23 cellular contexts compared by ENCODE assay signal in the genomic region with DNA sequence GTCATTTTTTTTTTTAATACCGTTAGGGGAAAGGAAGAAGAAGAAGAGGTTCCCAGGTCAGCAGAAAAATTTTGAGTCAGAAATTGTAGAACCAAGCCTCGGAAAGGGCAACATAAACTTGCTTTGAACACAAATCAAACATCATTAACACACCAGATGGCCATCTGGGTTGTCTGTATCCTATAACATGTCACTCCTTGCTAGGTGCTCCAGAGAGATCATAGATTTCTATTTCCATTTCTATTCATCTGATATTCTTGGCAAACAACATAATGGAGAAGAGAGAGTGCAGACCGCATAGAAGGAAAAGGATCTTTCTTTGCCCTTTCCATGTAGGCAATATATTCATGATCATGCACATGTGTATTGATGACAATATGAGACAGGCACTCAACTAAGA.
DNase-seq lines count a peak whose midpoint lies in the region; TF ChIP-seq lines count a peak whose summit lies in the region.
"Had no signal": no experiment of that assay in that cellular context is flagged by ENCODE, and none has a peak within 500 bp of the region (broad histone marks: within the 10 kb centered on the region; RNA-seq: fewer than 3 reads in every experiment).

No MANE protein-coding gene starts in this region.

- TF ChIP-seq EP300 in SK-N-SH (IDR thresholded peaks at IDR 0.05; ENCODE audit: borderline replicate concordance in 1 of 2, low read depth in 1 of 2, low read length in 1 of 2): peak in 1 of 2 experiments; percentile 88; a peak in 2 of 4 replicates

- POLR2A ChIA-PET in SK-N-SH (lab: Yijun Ruan, JAX): no interaction called here

- H3K9me3 ChIP-seq in Loucy (ENCODE audit: insufficient read depth, low read depth, low read length) (peaks cover 3% of the 10 kb centered on the region; the same call in 1 of the 2 replicates), SK-N-SH (no peaks in the 10 kb centered on the region)

- H3K4me3 ChIP-seq in Loucy (ENCODE audit: low read length, poor library complexity, severe bottlenecking) (no peak overlapping the region), SK-N-SH (ENCODE audit: low read depth in 2 of 2, low read length in 1 of 2) (no peak overlapping the region)
- H3K4me3 ChIP-seq: A549; BLaER1 treated with 17β-estradiol and CSF1 and Interleukin-3, amounts not matched to agents 10 nM and 100 nM; GM12878 had no signal

- H3K4me2 ChIP-seq in Loucy (ENCODE audit: low read depth, low read length, poor library complexity, severe bottlenecking) (no peak overlapping the region), SK-N-SH (no peak overlapping the region)
- H3K4me2 ChIP-seq: A549; BLaER1 treated with 17β-estradiol and CSF1 and Interleukin-3, amounts not matched to agents 10 nM and 100 nM had no signal

- H3K27me3 ChIP-seq in Loucy (ENCODE audit: insufficient read depth, low read length, poor library complexity, severe bottlenecking) (no peaks in the 10 kb centered on the region), SK-N-SH (ENCODE audit: insufficient read depth) (no peaks in the 10 kb centered on the region)
- H3K27me3 ChIP-seq: BLaER1 treated with 17β-estradiol and CSF1 and Interleukin-3, amounts not matched to agents 10 nM and 100 nM had no signal

- H3K9ac ChIP-seq in Loucy (ENCODE audit: low read depth, low read length, poor library complexity, severe bottlenecking) (no peak overlapping the region), SK-N-SH (no peak overlapping the region)
- H3K9ac ChIP-seq: BLaER1 treated with 17β-estradiol and CSF1 and Interleukin-3, amounts not matched to agents 10 nM and 100 nM had no signal

- H2AFZ ChIP-seq in Loucy (ENCODE audit: low read length): 0 out of 2 replicates have a peak overlapping the region, but pooled peaks have one; percentile 5
- H2AFZ ChIP-seq in SK-N-SH (ENCODE audit: low read depth): no peak overlapping the region

- H3K9me2 ChIP-seq in Loucy (replicated peaks; ENCODE audit: low read depth, low read length): no peaks in the 10 kb centered on the region
- H3K9me2 ChIP-seq in SK-N-SH: no peaks in the 10 kb centered on the region

- peak overlapping the region in 1 of 2 experiments; percentile 59; a peak in 2 of 4 replicates for H3K27ac ChIP-seq in SK-N-SH (ENCODE audit: low read depth in 2 of 2, low read length in 1 of 2)
- H3K27ac ChIP-seq: 22Rv1; A549; BLaER1 treated with 17β-estradiol and CSF1 and Interleukin-3, amounts not matched to agents 10 nM and 100 nM; C4-2B had no signal

- 0 out of 2 replicates have a peak, but pooled peaks cover 3% of the 10 kb centered on the region for H3F3A ChIP-seq in Loucy (ENCODE audit: low read depth)
- H3F3A ChIP-seq in SK-N-SH (replicated peaks; ENCODE audit: insufficient read depth): no peaks in the 10 kb centered on the region

- TF ChIP-seq CTCF in Loucy (conservative IDR thresholded peaks at IDR 0.05; ENCODE audit: low read length): no peak
- TF ChIP-seq CTCF in SK-N-SH (IDR thresholded peaks at IDR 0.05): no peak

- WGBS in SK-N-SH (ENCODE audit: low lambda C conversion rate): 12% methylated on average over 3 of the region's 3 CpGs

- H3K79me2 ChIP-seq in Loucy (ENCODE audit: insufficient read depth, low read length): no peaks in the 10 kb centered on the region
- no peaks in the 10 kb centered on the region for H3K79me2 ChIP-seq in SK-N-SH (ENCODE audit: insufficient read depth)

- H3K36me3 ChIP-seq in Loucy (ENCODE audit: insufficient read depth, low read length): no peaks in the 10 kb centered on the region
- no peaks in the 10 kb centered on the region for H3K36me3 ChIP-seq in SK-N-SH (replicated peaks in 1 of 2; ENCODE audit: control insufficient read depth in 1 of 2, insufficient read depth in 2 of 2, low read length in 1 of 2)
- H3K36me3 ChIP-seq: BLaER1 treated with 17β-estradiol and CSF1 and Interleukin-3, amounts not matched to agents 10 nM and 100 nM had no signal

- CTCF ChIA-PET in SK-N-SH (lab: Yijun Ruan, JAX): no interaction called here

- H3K4me1 ChIP-seq in Loucy (ENCODE audit: insufficient read depth, low read length, poor library complexity, severe bottlenecking) (peaks cover 46% of the 10 kb centered on the region), SK-N-SH (ENCODE audit: control insufficient read depth in 1 of 2, insufficient read depth in 2 of 2, low read depth in 1 of 2, low read length in 1 of 2) (peaks cover 0 to 3% of the 10 kb centered on the region in 2 experiments; a peak in 1 of 4 replicates)
- H3K4me1 ChIP-seq: A549; BLaER1 treated with 17β-estradiol and CSF1 and Interleukin-3, amounts not matched to agents 10 nM and 100 nM had no signal

- TF ChIP-seq RAD21 in SK-N-SH (IDR thresholded peaks at IDR 0.05; ENCODE audit: low read length): peak; percentile 11; the same call in 1 of the 2 replicates

- H4K20me1 ChIP-seq in Loucy (ENCODE audit: insufficient read depth, low read length, poor library complexity, severe bottlenecking) (no peaks in the 10 kb centered on the region), SK-N-SH (ENCODE audit: insufficient read depth) (no peaks in the 10 kb centered on the region)
- H4K20me1 ChIP-seq: BLaER1 treated with 17β-estradiol and CSF1 and Interleukin-3, amounts not matched to agents 10 nM and 100 nM had no signal

- DNase-seq in DMS 273 (lab: John Stamatoyannopoulos, UW; ENCODE audit: unreplicated experiment) (peak; percentile 24), DMS 273 treated with DMSO at 0.1 percent for 48 hours (lab: John Stamatoyannopoulos, UW) (no peak), NCI-H2171 treated with DMSO at 0.1 percent for 48 hours (lab: John Stamatoyannopoulos, UW) (peak; percentile 60), NCI-H2171 (lab: John Stamatoyannopoulos, UW) (no peak), SK-N-SH (peak; percentile 23), COLO668 (lab: John Stamatoyannopoulos, UW; ENCODE audit: unreplicated experiment) (no peak)
- DNase-seq in activated CD4-positive, CD25-positive, alpha-beta regulatory T cell (lab: John Stamatoyannopoulos, UW): no peak
- DNase-seq: AML-193; CD4-positive, alpha-beta T cell; CD8-positive, alpha-beta T cell; COR-L47; DMS153; DMS53; DMS79; DND-41; EL; GDM1 had no signal

TF ChIP-seq in SK-N-SH, 30 proteins besides CTCF, POLR2A, EP300 and RAD21 (continues in another document):
- TF ChIP-seq, protein P1, sequence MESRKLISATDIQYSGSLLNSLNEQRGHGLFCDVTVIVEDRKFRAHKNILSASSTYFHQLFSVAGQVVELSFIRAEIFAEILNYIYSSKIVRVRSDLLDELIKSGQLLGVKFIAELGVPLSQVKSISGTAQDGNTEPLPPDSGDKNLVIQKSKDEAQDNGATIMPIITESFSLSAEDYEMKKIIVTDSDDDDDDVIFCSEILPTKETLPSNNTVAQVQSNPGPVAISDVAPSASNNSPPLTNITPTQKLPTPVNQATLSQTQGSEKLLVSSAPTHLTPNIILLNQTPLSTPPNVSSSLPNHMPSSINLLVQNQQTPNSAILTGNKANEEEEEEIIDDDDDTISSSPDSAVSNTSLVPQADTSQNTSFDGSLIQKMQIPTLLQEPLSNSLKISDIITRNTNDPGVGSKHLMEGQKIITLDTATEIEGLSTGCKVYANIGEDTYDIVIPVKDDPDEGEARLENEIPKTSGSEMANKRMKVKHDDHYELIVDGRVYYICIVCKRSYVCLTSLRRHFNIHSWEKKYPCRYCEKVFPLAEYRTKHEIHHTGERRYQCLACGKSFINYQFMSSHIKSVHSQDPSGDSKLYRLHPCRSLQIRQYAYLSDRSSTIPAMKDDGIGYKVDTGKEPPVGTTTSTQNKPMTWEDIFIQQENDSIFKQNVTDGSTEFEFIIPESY (IDR thresholded peaks at IDR 0.05; ENCODE audit: borderline replicate concordance, low read depth): no peak
- TF ChIP-seq SIN3A (IDR thresholded peaks at IDR 0.05; ENCODE audit: borderline replicate concordance, low read depth, low read length) (no peak), FOSL2 (IDR thresholded peaks at IDR 0.05; ENCODE audit: borderline replicate concordance, low read depth) (no peak), TEAD4 (IDR thresholded peaks at IDR 0.05; ENCODE audit: borderline replicate concordance, insufficient read depth) (no peak), TCF12 (IDR thresholded peaks at IDR 0.05) (peak; percentile 8; the same call in 1 of the 2 replicates), ELF1 (IDR thresholded peaks at IDR 0.05) (no peak), MEF2A (IDR thresholded peaks at IDR 0.05; ENCODE audit: borderline replicate concordance, low read depth) (no peak), JUND (IDR thresholded peaks at IDR 0.05) (no peak), NRF1 (IDR thresholded peaks at IDR 0.05; ENCODE audit: low read depth, low read length) (no peak), TAF1 (IDR thresholded peaks at IDR 0.05; ENCODE audit: borderline replicate concordance, low read depth, low read length) (no peak), CHD2 (IDR thresholded peaks at IDR 0.05; ENCODE audit: low read length, partially characterized antibody) (peak; percentile 57), MXI1 (IDR thresholded peaks at IDR 0.05; ENCODE audit: low read depth, low read length) (0 out of 2 replicates have a peak, but pooled peaks have one; percentile 41), GABPA (IDR thresholded peaks at IDR 0.05; ENCODE audit: low read depth) (no peak), FOXJ3 (CRISPR knock-in tag; IDR thresholded peaks at IDR 0.05) (no peak), YY1 (IDR thresholded peaks at IDR 0.05; ENCODE audit: low read depth) (no peak), RCOR1 (IDR thresholded peaks at IDR 0.05; ENCODE audit: low read length) (peak; percentile 67; the same call in 1 of the 2 replicates), GATA2 (CRISPR knock-in tag; IDR thresholded peaks at IDR 0.05) (peak; percentile 84)
- TF ChIP-seq, protein P2, sequence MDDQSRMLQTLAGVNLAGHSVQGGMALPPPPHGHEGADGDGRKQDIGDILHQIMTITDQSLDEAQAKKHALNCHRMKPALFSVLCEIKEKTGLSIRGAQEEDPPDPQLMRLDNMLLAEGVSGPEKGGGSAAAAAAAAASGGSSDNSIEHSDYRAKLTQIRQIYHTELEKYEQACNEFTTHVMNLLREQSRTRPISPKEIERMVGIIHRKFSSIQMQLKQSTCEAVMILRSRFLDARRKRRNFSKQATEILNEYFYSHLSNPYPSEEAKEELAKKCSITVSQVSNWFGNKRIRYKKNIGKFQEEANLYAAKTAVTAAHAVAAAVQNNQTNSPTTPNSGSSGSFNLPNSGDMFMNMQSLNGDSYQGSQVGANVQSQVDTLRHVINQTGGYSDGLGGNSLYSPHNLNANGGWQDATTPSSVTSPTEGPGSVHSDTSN (IDR thresholded peaks at IDR 0.05): no peak
- TF ChIP-seq, protein P3, sequence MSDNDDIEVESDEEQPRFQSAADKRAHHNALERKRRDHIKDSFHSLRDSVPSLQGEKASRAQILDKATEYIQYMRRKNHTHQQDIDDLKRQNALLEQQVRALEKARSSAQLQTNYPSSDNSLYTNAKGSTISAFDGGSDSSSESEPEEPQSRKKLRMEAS (IDR thresholded peaks at IDR 0.05; ENCODE audit: low read depth): no peak

Comparison
In these comparisons a context has a peak if more than half of its experiments do, and no peak if none do; other contexts are left out.
1. DNase-seq: peak in DMS 273 (single experiment), NCI-H2171 treated with DMSO at 0.1 percent for 48 hours (single experiment) and SK-N-SH (single experiment); none in DMS 273 treated with DMSO at 0.1 percent for 48 hours (single experiment), NCI-H2171 (single experiment), COLO668 (single experiment) and activated CD4-positive, CD25-positive, alpha-beta regulatory T cell (0 of 4).